Comparison of ENCODE assay signal across 1 cellular context in the genomic region with DNA sequence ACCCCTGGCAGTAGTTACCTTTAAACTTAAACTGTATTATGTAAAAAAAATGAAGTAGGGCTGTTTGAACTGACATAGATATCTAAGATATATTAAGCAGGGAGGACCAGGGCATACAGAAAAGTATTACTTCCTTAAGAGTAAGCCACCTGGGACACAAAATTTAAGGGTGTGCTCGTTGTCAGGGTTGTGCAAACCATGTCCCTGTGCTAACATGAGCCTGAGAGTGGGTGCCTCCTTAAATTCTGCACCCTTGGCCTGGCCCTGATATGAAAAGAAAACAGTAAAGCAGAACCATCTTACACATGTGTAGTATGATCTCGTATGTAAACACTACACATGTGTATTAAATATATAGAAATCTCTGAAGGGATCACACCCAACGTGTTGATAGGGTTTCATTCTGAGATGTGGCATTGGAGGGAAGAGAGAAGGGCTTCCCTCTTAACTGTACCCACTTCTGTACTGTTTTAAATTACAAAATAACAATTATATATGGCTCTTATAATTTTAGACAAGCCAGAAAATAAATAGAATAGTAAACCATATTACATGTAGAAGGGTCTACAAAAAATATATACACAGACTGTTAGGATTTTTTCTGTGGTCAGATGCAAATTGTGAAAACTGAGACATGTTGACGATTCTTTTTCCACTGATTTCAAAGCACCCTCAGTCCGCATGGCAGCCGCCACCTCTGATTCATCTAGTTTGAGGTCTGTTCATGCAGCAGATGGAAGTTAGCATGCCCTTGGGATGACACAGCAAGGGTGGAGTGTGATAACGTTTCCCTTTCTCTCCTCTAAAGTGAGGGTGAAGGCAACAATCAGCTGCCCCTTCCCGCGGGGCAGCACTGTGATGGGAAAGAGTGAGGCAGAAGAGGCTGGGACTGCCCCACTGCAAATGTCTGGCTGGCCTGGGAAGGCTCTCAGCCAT.
A peak's percentile ranks its signal among the peaks of the same experiment; 100 is the strongest.
TF ChIP-seq lines count a peak whose summit lies in the region.

No MANE protein-coding gene starts in this region.

TF ChIP-seq in K562, 482 proteins besides CTCF, POLR2A, EP300 and RAD21 (continued from another document and continues in another):
- TF ChIP-seq, protein P1, sequence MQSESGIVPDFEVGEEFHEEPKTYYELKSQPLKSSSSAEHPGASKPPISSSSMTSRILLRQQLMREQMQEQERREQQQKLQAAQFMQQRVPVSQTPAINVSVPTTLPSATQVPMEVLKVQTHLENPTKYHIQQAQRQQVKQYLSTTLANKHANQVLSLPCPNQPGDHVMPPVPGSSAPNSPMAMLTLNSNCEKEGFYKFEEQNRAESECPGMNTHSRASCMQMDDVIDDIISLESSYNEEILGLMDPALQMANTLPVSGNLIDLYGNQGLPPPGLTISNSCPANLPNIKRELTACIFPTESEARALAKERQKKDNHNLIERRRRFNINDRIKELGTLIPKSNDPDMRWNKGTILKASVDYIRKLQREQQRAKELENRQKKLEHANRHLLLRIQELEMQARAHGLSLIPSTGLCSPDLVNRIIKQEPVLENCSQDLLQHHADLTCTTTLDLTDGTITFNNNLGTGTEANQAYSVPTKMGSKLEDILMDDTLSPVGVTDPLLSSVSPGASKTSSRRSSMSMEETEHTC (IDR thresholded peaks at IDR 0.05): no peak
- TF ChIP-seq, protein P2, sequence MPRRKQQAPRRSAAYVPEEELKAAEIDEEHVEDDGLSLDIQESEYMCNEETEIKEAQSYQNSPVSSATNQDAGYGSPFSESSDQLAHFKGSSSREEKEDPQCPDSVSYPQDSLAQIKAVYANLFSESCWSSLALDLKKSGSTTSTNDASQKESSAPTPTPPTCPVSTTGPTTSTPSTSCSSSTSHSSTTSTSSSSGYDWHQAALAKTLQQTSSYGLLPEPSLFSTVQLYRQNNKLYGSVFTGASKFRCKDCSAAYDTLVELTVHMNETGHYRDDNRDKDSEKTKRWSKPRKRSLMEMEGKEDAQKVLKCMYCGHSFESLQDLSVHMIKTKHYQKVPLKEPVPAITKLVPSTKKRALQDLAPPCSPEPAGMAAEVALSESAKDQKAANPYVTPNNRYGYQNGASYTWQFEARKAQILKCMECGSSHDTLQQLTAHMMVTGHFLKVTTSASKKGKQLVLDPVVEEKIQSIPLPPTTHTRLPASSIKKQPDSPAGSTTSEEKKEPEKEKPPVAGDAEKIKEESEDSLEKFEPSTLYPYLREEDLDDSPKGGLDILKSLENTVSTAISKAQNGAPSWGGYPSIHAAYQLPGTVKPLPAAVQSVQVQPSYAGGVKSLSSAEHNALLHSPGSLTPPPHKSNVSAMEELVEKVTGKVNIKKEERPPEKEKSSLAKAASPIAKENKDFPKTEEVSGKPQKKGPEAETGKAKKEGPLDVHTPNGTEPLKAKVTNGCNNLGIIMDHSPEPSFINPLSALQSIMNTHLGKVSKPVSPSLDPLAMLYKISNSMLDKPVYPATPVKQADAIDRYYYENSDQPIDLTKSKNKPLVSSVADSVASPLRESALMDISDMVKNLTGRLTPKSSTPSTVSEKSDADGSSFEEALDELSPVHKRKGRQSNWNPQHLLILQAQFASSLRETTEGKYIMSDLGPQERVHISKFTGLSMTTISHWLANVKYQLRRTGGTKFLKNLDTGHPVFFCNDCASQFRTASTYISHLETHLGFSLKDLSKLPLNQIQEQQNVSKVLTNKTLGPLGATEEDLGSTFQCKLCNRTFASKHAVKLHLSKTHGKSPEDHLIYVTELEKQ (CRISPR knock-in tag; IDR thresholded peaks at IDR 0.05): peak; percentile 42; the same call in 1 of the 2 replicates
- TF ChIP-seq ARID1B (IDR thresholded peaks at IDR 0.05): peak; percentile 69
- TF ChIP-seq, protein P3, sequence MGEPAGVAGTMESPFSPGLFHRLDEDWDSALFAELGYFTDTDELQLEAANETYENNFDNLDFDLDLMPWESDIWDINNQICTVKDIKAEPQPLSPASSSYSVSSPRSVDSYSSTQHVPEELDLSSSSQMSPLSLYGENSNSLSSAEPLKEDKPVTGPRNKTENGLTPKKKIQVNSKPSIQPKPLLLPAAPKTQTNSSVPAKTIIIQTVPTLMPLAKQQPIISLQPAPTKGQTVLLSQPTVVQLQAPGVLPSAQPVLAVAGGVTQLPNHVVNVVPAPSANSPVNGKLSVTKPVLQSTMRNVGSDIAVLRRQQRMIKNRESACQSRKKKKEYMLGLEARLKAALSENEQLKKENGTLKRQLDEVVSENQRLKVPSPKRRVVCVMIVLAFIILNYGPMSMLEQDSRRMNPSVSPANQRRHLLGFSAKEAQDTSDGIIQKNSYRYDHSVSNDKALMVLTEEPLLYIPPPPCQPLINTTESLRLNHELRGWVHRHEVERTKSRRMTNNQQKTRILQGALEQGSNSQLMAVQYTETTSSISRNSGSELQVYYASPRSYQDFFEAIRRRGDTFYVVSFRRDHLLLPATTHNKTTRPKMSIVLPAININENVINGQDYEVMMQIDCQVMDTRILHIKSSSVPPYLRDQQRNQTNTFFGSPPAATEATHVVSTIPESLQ (CRISPR knock-in tag; IDR thresholded peaks at IDR 0.05): peak; percentile 69; the same call in 1 of the 2 replicates
- TF ChIP-seq, protein P4, sequence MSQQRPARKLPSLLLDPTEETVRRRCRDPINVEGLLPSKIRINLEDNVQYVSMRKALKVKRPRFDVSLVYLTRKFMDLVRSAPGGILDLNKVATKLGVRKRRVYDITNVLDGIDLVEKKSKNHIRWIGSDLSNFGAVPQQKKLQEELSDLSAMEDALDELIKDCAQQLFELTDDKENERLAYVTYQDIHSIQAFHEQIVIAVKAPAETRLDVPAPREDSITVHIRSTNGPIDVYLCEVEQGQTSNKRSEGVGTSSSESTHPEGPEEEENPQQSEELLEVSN (IDR thresholded peaks at IDR 0.05; ENCODE audit: borderline replicate concordance in 1 of 2, extremely low read depth in 1 of 2, insufficient read depth in 1 of 2, insufficient read length in 1 of 2, low read depth in 1 of 2, low read length in 1 of 2, poor library complexity in 1 of 2, severe bottlenecking in 1 of 2): peak; percentile 30 to 86
- TF ChIP-seq HNRNPL (IDR thresholded peaks at IDR 0.05; ENCODE audit: low read depth, low read length): no peak
- TF ChIP-seq ZNF143 (CRISPR knock-in tag; IDR thresholded peaks at IDR 0.05): no peak
- 0 out of 4 replicates have a peak, but pooled peaks of 1 of the 2 experiments have one; percentile 11 for TF ChIP-seq NRF1 (conservative IDR thresholded peaks at IDR 0.05 in 1 of 2, IDR thresholded peaks at IDR 0.05 in 1 of 2)
- TF ChIP-seq LEF1 (IDR thresholded peaks at IDR 0.05): peak; percentile 24; the same call in 1 of the 2 replicates
- peak in 1 of 2 experiments; percentile 63; a peak in 1 of 4 replicates for TF ChIP-seq TEAD1 (CRISPR knock-in tag; IDR thresholded peaks at IDR 0.05)
- TF ChIP-seq, protein P5, sequence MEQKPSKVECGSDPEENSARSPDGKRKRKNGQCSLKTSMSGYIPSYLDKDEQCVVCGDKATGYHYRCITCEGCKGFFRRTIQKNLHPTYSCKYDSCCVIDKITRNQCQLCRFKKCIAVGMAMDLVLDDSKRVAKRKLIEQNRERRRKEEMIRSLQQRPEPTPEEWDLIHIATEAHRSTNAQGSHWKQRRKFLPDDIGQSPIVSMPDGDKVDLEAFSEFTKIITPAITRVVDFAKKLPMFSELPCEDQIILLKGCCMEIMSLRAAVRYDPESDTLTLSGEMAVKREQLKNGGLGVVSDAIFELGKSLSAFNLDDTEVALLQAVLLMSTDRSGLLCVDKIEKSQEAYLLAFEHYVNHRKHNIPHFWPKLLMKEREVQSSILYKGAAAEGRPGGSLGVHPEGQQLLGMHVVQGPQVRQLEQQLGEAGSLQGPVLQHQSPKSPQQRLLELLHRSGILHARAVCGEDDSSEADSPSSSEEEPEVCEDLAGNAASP (IDR thresholded peaks at IDR 0.05): no peak
- TF ChIP-seq ZEB2 (IDR thresholded peaks at IDR 0.05): peak; percentile 53; the same call in 1 of the 2 replicates
- TF ChIP-seq SMARCA4 (IDR thresholded peaks at IDR 0.05): peak; percentile 68; the same call in 1 of the 2 replicates
- TF ChIP-seq, protein P6, sequence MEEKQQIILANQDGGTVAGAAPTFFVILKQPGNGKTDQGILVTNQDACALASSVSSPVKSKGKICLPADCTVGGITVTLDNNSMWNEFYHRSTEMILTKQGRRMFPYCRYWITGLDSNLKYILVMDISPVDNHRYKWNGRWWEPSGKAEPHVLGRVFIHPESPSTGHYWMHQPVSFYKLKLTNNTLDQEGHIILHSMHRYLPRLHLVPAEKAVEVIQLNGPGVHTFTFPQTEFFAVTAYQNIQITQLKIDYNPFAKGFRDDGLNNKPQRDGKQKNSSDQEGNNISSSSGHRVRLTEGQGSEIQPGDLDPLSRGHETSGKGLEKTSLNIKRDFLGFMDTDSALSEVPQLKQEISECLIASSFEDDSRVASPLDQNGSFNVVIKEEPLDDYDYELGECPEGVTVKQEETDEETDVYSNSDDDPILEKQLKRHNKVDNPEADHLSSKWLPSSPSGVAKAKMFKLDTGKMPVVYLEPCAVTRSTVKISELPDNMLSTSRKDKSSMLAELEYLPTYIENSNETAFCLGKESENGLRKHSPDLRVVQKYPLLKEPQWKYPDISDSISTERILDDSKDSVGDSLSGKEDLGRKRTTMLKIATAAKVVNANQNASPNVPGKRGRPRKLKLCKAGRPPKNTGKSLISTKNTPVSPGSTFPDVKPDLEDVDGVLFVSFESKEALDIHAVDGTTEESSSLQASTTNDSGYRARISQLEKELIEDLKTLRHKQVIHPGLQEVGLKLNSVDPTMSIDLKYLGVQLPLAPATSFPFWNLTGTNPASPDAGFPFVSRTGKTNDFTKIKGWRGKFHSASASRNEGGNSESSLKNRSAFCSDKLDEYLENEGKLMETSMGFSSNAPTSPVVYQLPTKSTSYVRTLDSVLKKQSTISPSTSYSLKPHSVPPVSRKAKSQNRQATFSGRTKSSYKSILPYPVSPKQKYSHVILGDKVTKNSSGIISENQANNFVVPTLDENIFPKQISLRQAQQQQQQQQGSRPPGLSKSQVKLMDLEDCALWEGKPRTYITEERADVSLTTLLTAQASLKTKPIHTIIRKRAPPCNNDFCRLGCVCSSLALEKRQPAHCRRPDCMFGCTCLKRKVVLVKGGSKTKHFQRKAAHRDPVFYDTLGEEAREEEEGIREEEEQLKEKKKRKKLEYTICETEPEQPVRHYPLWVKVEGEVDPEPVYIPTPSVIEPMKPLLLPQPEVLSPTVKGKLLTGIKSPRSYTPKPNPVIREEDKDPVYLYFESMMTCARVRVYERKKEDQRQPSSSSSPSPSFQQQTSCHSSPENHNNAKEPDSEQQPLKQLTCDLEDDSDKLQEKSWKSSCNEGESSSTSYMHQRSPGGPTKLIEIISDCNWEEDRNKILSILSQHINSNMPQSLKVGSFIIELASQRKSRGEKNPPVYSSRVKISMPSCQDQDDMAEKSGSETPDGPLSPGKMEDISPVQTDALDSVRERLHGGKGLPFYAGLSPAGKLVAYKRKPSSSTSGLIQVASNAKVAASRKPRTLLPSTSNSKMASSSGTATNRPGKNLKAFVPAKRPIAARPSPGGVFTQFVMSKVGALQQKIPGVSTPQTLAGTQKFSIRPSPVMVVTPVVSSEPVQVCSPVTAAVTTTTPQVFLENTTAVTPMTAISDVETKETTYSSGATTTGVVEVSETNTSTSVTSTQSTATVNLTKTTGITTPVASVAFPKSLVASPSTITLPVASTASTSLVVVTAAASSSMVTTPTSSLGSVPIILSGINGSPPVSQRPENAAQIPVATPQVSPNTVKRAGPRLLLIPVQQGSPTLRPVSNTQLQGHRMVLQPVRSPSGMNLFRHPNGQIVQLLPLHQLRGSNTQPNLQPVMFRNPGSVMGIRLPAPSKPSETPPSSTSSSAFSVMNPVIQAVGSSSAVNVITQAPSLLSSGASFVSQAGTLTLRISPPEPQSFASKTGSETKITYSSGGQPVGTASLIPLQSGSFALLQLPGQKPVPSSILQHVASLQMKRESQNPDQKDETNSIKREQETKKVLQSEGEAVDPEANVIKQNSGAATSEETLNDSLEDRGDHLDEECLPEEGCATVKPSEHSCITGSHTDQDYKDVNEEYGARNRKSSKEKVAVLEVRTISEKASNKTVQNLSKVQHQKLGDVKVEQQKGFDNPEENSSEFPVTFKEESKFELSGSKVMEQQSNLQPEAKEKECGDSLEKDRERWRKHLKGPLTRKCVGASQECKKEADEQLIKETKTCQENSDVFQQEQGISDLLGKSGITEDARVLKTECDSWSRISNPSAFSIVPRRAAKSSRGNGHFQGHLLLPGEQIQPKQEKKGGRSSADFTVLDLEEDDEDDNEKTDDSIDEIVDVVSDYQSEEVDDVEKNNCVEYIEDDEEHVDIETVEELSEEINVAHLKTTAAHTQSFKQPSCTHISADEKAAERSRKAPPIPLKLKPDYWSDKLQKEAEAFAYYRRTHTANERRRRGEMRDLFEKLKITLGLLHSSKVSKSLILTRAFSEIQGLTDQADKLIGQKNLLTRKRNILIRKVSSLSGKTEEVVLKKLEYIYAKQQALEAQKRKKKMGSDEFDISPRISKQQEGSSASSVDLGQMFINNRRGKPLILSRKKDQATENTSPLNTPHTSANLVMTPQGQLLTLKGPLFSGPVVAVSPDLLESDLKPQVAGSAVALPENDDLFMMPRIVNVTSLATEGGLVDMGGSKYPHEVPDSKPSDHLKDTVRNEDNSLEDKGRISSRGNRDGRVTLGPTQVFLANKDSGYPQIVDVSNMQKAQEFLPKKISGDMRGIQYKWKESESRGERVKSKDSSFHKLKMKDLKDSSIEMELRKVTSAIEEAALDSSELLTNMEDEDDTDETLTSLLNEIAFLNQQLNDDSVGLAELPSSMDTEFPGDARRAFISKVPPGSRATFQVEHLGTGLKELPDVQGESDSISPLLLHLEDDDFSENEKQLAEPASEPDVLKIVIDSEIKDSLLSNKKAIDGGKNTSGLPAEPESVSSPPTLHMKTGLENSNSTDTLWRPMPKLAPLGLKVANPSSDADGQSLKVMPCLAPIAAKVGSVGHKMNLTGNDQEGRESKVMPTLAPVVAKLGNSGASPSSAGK (IDR thresholded peaks at IDR 0.05): peak; percentile 97
- TF ChIP-seq THRAP3 (IDR thresholded peaks at IDR 0.05; ENCODE audit: borderline replicate concordance): no peak
